1 cellular context compared by ENCODE assay signal in genomic region chr7:17988858-17989257, GRCh38.
TF ChIP-seq lines count a peak whose summit lies in the region.

No MANE protein-coding gene starts in this region.

TF ChIP-seq in K562, 482 proteins besides CTCF, POLR2A, EP300 and RAD21 (continued from another document):
- TF ChIP-seq ZBTB26 (CRISPR knock-in tag; IDR thresholded peaks at IDR 0.05) (no peak), CGGBP1 (CRISPR knock-in tag; IDR thresholded peaks at IDR 0.05) (no peak), SMARCA4 (IDR thresholded peaks at IDR 0.05) (no peak), CBFA2T2 (conservative IDR thresholded peaks at IDR 0.05) (no peak), PRMT5 (CRISPR knock-in tag; IDR thresholded peaks at IDR 0.05) (no peak), VEZF1 (CRISPR knock-in tag; IDR thresholded peaks at IDR 0.05) (no peak), NCOA6 (IDR thresholded peaks at IDR 0.05) (no peak), EZH2 (IDR thresholded peaks at IDR 0.05; ENCODE audit: borderline replicate concordance, low read depth, low read length) (no peak), ZNF23 (CRISPR knock-in tag; IDR thresholded peaks at IDR 0.05) (no peak), ARID4B (CRISPR knock-in tag; IDR thresholded peaks at IDR 0.05) (no peak), FOSL1 (tag; conservative IDR thresholded peaks at IDR 0.05) (no peak), DACH1 (IDR thresholded peaks at IDR 0.05; ENCODE audit: partially characterized antibody) (no peak), NELFE (IDR thresholded peaks at IDR 0.05; ENCODE audit: insufficient read depth, insufficient read length) (no peak)
